ENCODE assay signal across 1 cellular context in the genomic region with DNA sequence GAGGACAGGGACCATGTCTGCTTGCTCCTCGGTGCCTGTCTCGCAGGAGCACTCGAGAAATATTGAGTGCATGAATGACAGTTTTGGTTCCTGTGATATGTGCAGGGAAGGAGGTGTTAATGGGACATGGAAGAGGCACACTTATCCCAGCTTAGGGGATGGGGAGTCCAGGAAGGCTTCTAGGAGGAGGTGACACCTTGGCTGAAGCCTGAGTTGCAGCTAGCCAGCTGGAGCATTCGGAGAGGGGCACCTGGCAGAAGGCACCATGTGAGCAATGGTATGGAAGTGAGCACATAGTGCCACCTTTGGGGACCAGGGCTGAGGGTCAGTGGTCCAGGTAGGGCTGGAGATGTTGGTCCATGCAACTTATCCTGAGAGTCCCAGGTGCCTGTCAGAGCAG.
TF ChIP-seq lines count a peak whose summit lies in the region.

No MANE protein-coding gene starts in this region.

TF ChIP-seq in H1, 55 proteins besides CTCF, POLR2A, EP300 and RAD21 (continued from another document):
- no peak for TF ChIP-seq YY1 (IDR thresholded peaks at IDR 0.05; ENCODE audit: low read depth, low read length)
